6 cellular contexts compared by ENCODE assay signal in genomic region chr3:13651057-13651400, GRCh38.
"Had no signal": no experiment of that assay in that cellular context is flagged by ENCODE, and none has a peak within 500 bp of the region (broad histone marks: within the 10 kb centered on the region; RNA-seq: fewer than 3 reads in every experiment).

No MANE protein-coding gene starts in this region.

- FAIRE-seq: small intestine, TTC549 had no signal

- H3K27ac Mint-ChIP-seq: activated B cell treated with CpG ODN at 0.5 μM for 24 hours; activated T-helper 2 cell treated with anti-CD3 and anti-CD28 coated beads, Interferon-gamma antibody, Interleukin-2, Interleukin-4, amounts not matched to agents 10 μg/mL and 5 μg/mL and 100 μg/mL, durations not matched to agents 14 hours and 24 hours and 36 hours had no signal

- H3K4me3 Mint-ChIP-seq: activated B cell treated with CpG ODN at 0.5 μM for 24 hours had no signal

- H3K27ac ChIP-seq: body of pancreas had no signal

- H3K4me3 ChIP-seq: body of pancreas, tibial nerve had no signal

- H3K36me3 ChIP-seq: tibial nerve had no signal

- H3K9me3 Mint-ChIP-seq: activated B cell treated with CpG ODN at 0.5 μM for 24 hours; activated T-helper 2 cell treated with anti-CD3 and anti-CD28 coated beads, Interferon-gamma antibody, Interleukin-2, Interleukin-4, amounts not matched to agents 10 μg/mL and 5 μg/mL and 100 μg/mL, durations not matched to agents 14 hours and 24 hours and 36 hours had no signal

- H3K9me3 ChIP-seq: body of pancreas, tibial nerve had no signal
